Comparison of ENCODE assay signal across 29 cellular contexts in genomic region chr14:88695873-88696272, GRCh38.
DNase-seq lines count a peak whose midpoint lies in the region; ATAC-seq and TF ChIP-seq lines count a peak whose summit lies in the region.
"Had no signal": no experiment of that assay in that cellular context is flagged by ENCODE, and none has a peak within 500 bp of the region (broad histone marks: within the 10 kb centered on the region; RNA-seq: fewer than 3 reads in every experiment).

No MANE protein-coding gene starts in this region.

- H3K4me3 ChIP-seq in AG10803 (ENCODE audit: low read length) = no peak overlapping the region
- H3K4me3 ChIP-seq: A549, MG63, SK-N-MC, tibial nerve had no signal

- DNase-seq in AG10803 (ENCODE audit: low read depth) (peak; percentile 25), M059J (ENCODE audit: low read depth) (peak; percentile 49), astrocyte of the hippocampus (ENCODE audit: low read depth, low spot score) (peak; percentile 56), foreskin melanocyte (peak; percentile 3), pons (ENCODE audit: low spot score) (no peak), GM10266 (ENCODE audit: extremely low spot score) (no peak), left lobe of liver (ENCODE audit: low spot score) (no peak), hepatic stellate cell (ENCODE audit: low spot score) (no peak)
- DNase-seq: activated CD4-positive, alpha-beta T cell treated with anti-CD3 and anti-CD28 coated beads, Interleukin-2, amount 50 U/mL, for 48 hours; activated naive CD8-positive, alpha-beta T cell treated with anti-CD3 and anti-CD28 coated beads, Interleukin-2, amount 50 U/mL, for 24 hours; activated T-cell treated with anti-CD3 and anti-CD28 coated beads, Interleukin-2, amount 50 U/mL, for 72 hours; CD8-positive, alpha-beta memory T cell; DMS 273 treated with DMSO at 0.1 percent for 48 hours; effector CD4-positive, alpha-beta T cell; foreskin fibroblast; KBM-7; left cardiac atrium; MG63; NCI-H1105; NCI-H1930; NCI-H510A treated with DMSO at 0.1 percent for 48 hours; occipital lobe; stimulated activated CD4-positive, alpha-beta T cell treated with anti-CD3 and anti-CD28 coated beads, Interleukin-15, amount 100 ng/mL, for 24 hours; stimulated activated CD4-positive, alpha-beta T cell treated with anti-CD3 and anti-CD28 coated beads, Interleukin-4, amount 100 ng/mL, for 4 hours had no signal

- no peak for TF ChIP-seq CTCF in AG10803 (conservative IDR thresholded peaks at IDR 0.05; ENCODE audit: low read length)
- no peak for TF ChIP-seq CTCF in GM10266 (IDR thresholded peaks at IDR 0.05; ENCODE audit: control insufficient read depth, insufficient read depth, low read depth, missing control alignments)

- no peak for ATAC-seq in left lobe of liver
- ATAC-seq: A549; activated naive CD8-positive, alpha-beta T cell treated with anti-CD3 and anti-CD28 coated beads, Interleukin-2, amount 50 U/mL, for 24 hours; activated T-cell treated with anti-CD3 and anti-CD28 coated beads, Interleukin-2, amount 50 U/mL, for 72 hours; HCT116; left cardiac atrium; natural killer cell treated with Interleukin-12 subunit alpha and Interleukin-12 subunit beta and Interleukin-15 and Interleukin-18, amount 100 ng/mL, for 72 hours had no signal

Comparison
In these comparisons a context has a peak if more than half of its experiments do, and no peak if none do; other contexts are left out.
1. DNase-seq: peak in AG10803 (single experiment), M059J (single experiment), astrocyte of the hippocampus (single experiment) and foreskin melanocyte (single experiment); none in pons (single experiment), GM10266 (single experiment), left lobe of liver (single experiment) and hepatic stellate cell (single experiment).